ENCODE assay signal across 30 cellular contexts in the genomic region with DNA sequence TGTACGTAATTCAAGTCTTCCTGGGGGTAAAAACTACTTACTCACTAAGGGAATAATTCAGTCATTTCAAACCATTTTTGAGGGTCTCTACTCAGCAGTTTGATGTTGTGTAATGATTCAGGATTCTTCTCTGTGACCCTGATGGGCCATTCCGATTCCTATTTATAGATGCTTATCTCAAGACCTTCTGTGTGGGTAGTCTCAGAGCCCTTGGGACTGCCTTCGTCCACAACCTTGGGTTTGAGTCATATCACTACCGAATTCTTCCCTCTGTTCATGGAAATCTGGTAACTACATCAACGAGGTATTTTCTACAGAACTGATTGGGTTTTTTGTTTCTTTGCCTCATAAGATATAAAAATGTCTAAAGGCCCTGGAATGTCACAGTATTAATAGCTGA.
"Had no signal": no experiment of that assay in that cellular context is flagged by ENCODE, and none has a peak within 500 bp of the region (broad histone marks: within the 10 kb centered on the region; RNA-seq: fewer than 3 reads in every experiment).

No MANE protein-coding gene starts in this region.

- H3K4me1 Mint-ChIP-seq: WTC11 had no signal

- H3K27ac Mint-ChIP-seq: activated CD8-positive, alpha-beta T cell treated with anti-CD3 and anti-CD28 coated beads, Interleukin-2, amount 10 ng/mL, durations not matched to agents 7 days and 5 days; activated naive CD8-positive, alpha-beta T cell treated with anti-CD3 and anti-CD28 coated beads for 36 hours; T-helper 1 cell treated with Interleukin-12 subunit alpha and Interleukin-12 subunit beta and Interleukin-4 antibody, amounts not matched to agents 30 μg/mL and 1 μg/mL, for 36 hours; T-helper 2 cell treated with Interferon-gamma antibody and Interleukin-4, amounts not matched to agents 5 μg/mL and 100 μg/mL, for 36 hours; WTC11 had no signal

- DNase-seq: activated CD4-positive, alpha-beta T cell treated with anti-CD3 and anti-CD28 coated beads for 4 hours; activated CD4-positive, alpha-beta T cell treated with anti-CD3 and anti-CD28 coated beads, Interleukin-2, amount 50 U/mL, for 4 hours; activated CD8-positive, alpha-beta T cell treated with anti-CD3 and anti-CD28 coated beads, Interleukin-2, amount 10 ng/mL, durations not matched to agents 7 days and 5 days; activated effector memory CD4-positive, alpha-beta T cell treated with Interleukin-2 at 50 U/mL for 16 hours; activated naive CD4-positive, alpha-beta T cell treated with anti-CD3 and anti-CD28 coated beads, Interleukin-2, amount 50 U/mL, for 16 hours; activated naive CD8-positive, alpha-beta T cell treated with anti-CD3 and anti-CD28 coated beads for 36 hours; activated T-cell treated with anti-CD3 and anti-CD28 coated beads, Interleukin-2, amount 50 U/mL, for 48 hours; amygdala; NCI-H1092 treated with DMSO at 0.1 percent for 48 hours; NCI-H1417; NCI-H146; NCI-H187; NCI-H2029 treated with DMSO at 0.1 percent for 48 hours; NCI-H2107; NCI-H2171; NCI-H510A; NCI-H526; NCI-H748 treated with DMSO at 0.1 percent for 48 hours; NK-92 treated with Interleukin-12 subunit alpha and Interleukin-12 subunit beta, amount 100 ng/mL, for 24 hours; PC-3; Peyer's patch; RPMI8226; SHP77 treated with DMSO at 0.1 percent for 48 hours; SK-N-SH had no signal

- H3K4me3 Mint-ChIP-seq: activated CD8-positive, alpha-beta T cell treated with anti-CD3 and anti-CD28 coated beads, Interleukin-2, amount 10 ng/mL, durations not matched to agents 7 days and 5 days; activated naive CD8-positive, alpha-beta T cell treated with anti-CD3 and anti-CD28 coated beads for 36 hours; T-helper 1 cell treated with Interleukin-12 subunit alpha and Interleukin-12 subunit beta and Interleukin-4 antibody, amounts not matched to agents 30 μg/mL and 1 μg/mL, for 36 hours; T-helper 2 cell treated with Interferon-gamma antibody and Interleukin-4, amounts not matched to agents 5 μg/mL and 100 μg/mL, for 36 hours; WTC11 had no signal

- FAIRE-seq: K562, TTC549 had no signal

- ATAC-seq: activated CD4-positive, CD25-positive, alpha-beta regulatory T cell treated with anti-CD3 and anti-CD28 coated beads, Interleukin-2, amount 50 U/mL, for 24 hours; activated CD8-positive, alpha-beta T cell treated with anti-CD3 and anti-CD28 coated beads, Interleukin-2, amount 10 ng/mL, durations not matched to agents 7 days and 5 days; K562; PC-3; WTC11 had no signal

- H3K9me3 Mint-ChIP-seq: activated naive CD8-positive, alpha-beta T cell treated with anti-CD3 and anti-CD28 coated beads for 36 hours; T-helper 1 cell treated with Interleukin-12 subunit alpha and Interleukin-12 subunit beta and Interleukin-4 antibody, amounts not matched to agents 30 μg/mL and 1 μg/mL, for 36 hours; T-helper 2 cell treated with Interferon-gamma antibody and Interleukin-4, amounts not matched to agents 5 μg/mL and 100 μg/mL, for 36 hours had no signal

- H3K36me3 Mint-ChIP-seq: activated naive CD8-positive, alpha-beta T cell treated with anti-CD3 and anti-CD28 coated beads for 36 hours; WTC11 had no signal
